9 cellular contexts compared by ENCODE assay signal in the genomic region with DNA sequence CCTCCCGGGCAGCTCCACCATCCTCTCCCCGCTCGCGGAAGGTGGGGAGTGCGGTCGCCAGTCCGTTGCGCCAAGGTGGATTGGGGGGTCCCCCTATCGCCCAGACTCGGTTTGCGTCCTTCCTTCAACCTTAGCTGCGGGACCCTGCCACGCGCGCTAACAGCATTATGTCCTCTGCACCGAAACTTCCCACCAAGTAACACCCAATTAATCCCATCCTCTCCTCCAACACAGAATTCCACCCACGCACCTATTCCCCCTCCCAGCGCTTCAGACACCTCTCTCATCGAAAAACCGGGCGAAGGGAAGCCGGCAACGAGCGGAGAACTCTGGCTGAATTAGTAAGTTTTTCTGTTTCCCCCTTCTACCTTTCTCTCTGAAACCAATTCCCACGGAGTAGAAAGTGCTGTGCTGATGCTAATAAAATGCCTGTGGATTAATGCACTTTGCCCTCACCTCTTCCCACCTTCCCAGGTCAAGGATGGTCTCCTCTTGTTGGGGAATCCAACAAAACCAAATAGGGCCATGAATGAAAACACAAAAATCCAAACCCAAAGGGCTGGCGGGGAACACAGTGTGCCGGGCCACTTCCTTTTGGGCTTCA.
DNase-seq lines count a peak whose midpoint lies in the region; ATAC-seq and TF ChIP-seq lines count a peak whose summit lies in the region.
"Had no signal": no experiment of that assay in that cellular context is flagged by ENCODE, and none has a peak within 500 bp of the region (broad histone marks: within the 10 kb centered on the region; RNA-seq: fewer than 3 reads in every experiment).

No MANE protein-coding gene starts in this region.

- no peak overlapping the region for H3K9ac ChIP-seq in iPS-15b (ENCODE audit: low read depth, low read length)

- no peaks in the 10 kb centered on the region for H3K4me1 ChIP-seq in iPS-15b (ENCODE audit: control insufficient read depth, insufficient read depth, low read length)

- peaks cover 99% of the 10 kb centered on the region for H3K27me3 ChIP-seq in iPS-15b (ENCODE audit: control insufficient read depth, insufficient read depth, low read length)

- DNase-seq in NCI-H1105 (lab: John Stamatoyannopoulos, UW): peak; percentile 40
- no peak for DNase-seq in NCI-H1105 treated with DMSO at 0.1 percent for 48 hours (lab: John Stamatoyannopoulos, UW)
- no peak for DNase-seq in stimulated activated naive B cell treated with anti-CD40 and anti-IgM and Interleukin-4, amounts not matched to agents 10 μg/mL and 1 μg/mL and 100 μg/mL, for 72 hours
- DNase-seq in NCI-H510A treated with DMSO at 0.1 percent for 48 hours (lab: John Stamatoyannopoulos, UW): no peak
- DNase-seq in effector CD4-positive, alpha-beta T cell: no peak
- DNase-seq: NCI-H2107 had no signal

- ATAC-seq in stimulated activated naive B cell treated with anti-CD40 and anti-IgM and Interleukin-4, amounts not matched to agents 10 μg/mL and 1 μg/mL and 100 μg/mL, for 72 hours (replicated peaks): no peak
- ATAC-seq in GM21786 (IDR thresholded peaks at IDR 0.05; ENCODE audit: unreplicated experiment): no peak

- H3K9me3 ChIP-seq in iPS-15b (ENCODE audit: control insufficient read depth, insufficient read depth, low read length): no peaks in the 10 kb centered on the region

- H3K4me1 Mint-ChIP-seq in stimulated activated naive B cell treated with anti-CD40 and anti-IgM and Interleukin-4, amounts not matched to agents 10 μg/mL and 1 μg/mL and 100 μg/mL, for 72 hours: peaks cover 38 to 64% of the 10 kb centered on the region in 2 donors

- no peak for TF ChIP-seq CTCF in VCaP (conservative IDR thresholded peaks at IDR 0.05)

- peak overlapping the region; percentile 37 for H3K4me3 ChIP-seq in iPS-15b (ENCODE audit: low read depth, low read length)

- peak overlapping the region; percentile 94 for H3K27ac ChIP-seq in VCaP

- H3K27ac Mint-ChIP-seq in stimulated activated naive B cell treated with anti-CD40 and anti-IgM and Interleukin-4, amounts not matched to agents 10 μg/mL and 1 μg/mL and 100 μg/mL, for 72 hours: peak overlapping the region; percentile 85

- H3K4me3 Mint-ChIP-seq in stimulated activated naive B cell treated with anti-CD40 and anti-IgM and Interleukin-4, amounts not matched to agents 10 μg/mL and 1 μg/mL and 100 μg/mL, for 72 hours: peak overlapping the region; percentile 78 to 80

- peaks cover 3 to 4% of the 10 kb centered on the region in 2 donors for H3K9me3 Mint-ChIP-seq in stimulated activated naive B cell treated with anti-CD40 and anti-IgM and Interleukin-4, amounts not matched to agents 10 μg/mL and 1 μg/mL and 100 μg/mL, for 72 hours

- H3K36me3 ChIP-seq in iPS-15b (ENCODE audit: control insufficient read depth, insufficient read depth, low read length): no peaks in the 10 kb centered on the region

- H3K27me3 Mint-ChIP-seq in stimulated activated naive B cell treated with anti-CD40 and anti-IgM and Interleukin-4, amounts not matched to agents 10 μg/mL and 1 μg/mL and 100 μg/mL, for 72 hours: peaks cover 66 to 92% of the 10 kb centered on the region in 2 donors

- H3K36me3 Mint-ChIP-seq in stimulated activated naive B cell treated with anti-CD40 and anti-IgM and Interleukin-4, amounts not matched to agents 10 μg/mL and 1 μg/mL and 100 μg/mL, for 72 hours: peaks cover 0 to 11% of the 10 kb centered on the region in 2 donors
